8 cellular contexts compared by ENCODE assay signal in the genomic region with DNA sequence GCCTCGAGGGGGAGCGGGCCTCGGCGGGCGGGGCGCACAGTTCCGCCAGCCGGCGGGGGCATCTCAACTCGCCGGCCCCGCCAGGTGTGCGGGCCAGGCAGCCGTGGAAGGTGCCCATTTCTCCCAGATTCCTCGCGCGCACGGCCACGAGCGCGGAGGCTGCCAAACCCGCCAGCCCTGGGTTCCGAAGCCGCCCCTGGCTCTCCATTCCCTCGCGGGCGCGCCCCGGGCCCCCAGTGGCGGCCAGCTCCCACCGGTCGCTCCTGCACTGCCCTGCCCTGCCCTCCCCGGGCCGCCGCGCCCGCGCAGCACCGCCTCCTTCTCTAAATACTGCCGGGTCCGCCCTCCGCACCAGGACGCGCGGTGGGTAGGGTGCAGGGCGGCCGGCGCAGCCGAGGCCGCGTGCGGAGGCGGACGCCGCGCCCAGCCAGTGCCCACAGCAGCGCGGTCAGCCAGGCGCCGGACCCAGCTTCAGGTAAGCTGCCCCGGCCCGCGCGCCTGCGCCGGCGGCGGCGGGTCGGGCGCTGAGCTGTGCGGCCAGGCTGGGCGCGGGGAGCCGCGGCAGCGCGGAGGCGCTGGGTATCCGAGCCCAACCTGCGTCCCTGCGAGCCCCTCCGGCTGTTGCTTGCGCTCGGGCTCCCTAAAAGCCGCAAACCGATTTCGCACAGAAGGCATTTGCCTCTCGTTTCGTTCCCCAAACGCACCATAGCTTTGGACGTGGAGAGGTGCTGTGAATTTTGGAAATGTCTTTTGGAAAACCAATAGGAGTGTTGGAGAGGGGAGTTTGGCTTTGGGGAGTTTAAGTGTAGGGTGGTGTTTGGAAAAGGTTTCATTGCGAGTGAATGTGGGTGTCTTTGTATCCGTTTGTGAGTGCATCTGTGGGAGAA. TPM values are rescaled to one million over a fixed set of nuclear protein-coding genes. Genes with fewer than 3 reads are reported as not detected.
DNase-seq lines count a peak whose midpoint lies in the region; ATAC-seq, FAIRE-seq and TF ChIP-seq lines count a peak whose summit lies in the region.

A gene with protein sequence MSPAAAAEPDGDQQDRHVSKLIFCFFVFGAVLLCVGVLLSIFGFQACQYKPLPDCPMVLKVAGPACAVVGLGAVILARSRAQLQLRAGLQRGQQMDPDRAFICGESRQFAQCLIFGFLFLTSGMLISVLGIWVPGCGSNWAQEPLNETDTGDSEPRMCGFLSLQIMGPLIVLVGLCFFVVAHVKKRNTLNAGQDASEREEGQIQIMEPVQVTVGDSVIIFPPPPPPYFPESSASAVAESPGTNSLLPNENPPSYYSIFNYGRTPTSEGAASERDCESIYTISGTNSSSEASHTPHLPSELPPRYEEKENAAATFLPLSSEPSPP (plus strand): TSS at position 354 of the 887 bp plus-strand sequence. CDS start 2,799 bp downstream, outside the sequence.

- H3K4me1 ChIP-seq in HUES6 (ENCODE audit: control insufficient read depth, insufficient read depth, low read length): peaks cover 15% of the 10 kb centered on the region
- H3K4me1 ChIP-seq in spleen: peaks cover 2 to 53% (median 18%) of the 10 kb centered on the region in 6 donors

- H3K9me3 ChIP-seq in HUES6 (ENCODE audit: control insufficient read depth, insufficient read depth, low read depth, low read length): peaks cover 4% of the 10 kb centered on the region; the same call in 1 of the 2 replicates
- H3K9me3 ChIP-seq in spleen: peaks cover 0 to 6% (median 0%) of the 10 kb centered on the region in 8 donors

- POLR2A ChIA-PET in AG04449 (lab: Yijun Ruan, JAX): interaction anchor here (1.0 kb wide), 1 partner anchor 191 kb away, joined by 4 read pairs; no protein-coding TSS in a partner anchor

- CTCF ChIA-PET in AG04449 (lab: Yijun Ruan, JAX): interaction anchor here (1.2 to 7.0 kb wide), 6 partner anchors 9 to 98 kb away, joined by 3 to 45 read pairs (median 4); no protein-coding TSS in a partner anchor

- ATAC-seq in GM21717 (IDR thresholded peaks at IDR 0.05; ENCODE audit: unreplicated experiment): no peak

- DNase-seq in AG04449 (ENCODE audit: low read depth, low spot score): no peak
- peak; percentile 52 for DNase-seq in bronchial epithelial cell (ENCODE audit: low read depth)
- DNase-seq in kidney epithelial cell (ENCODE audit: low read depth): no peak
- peak; percentile 82 for DNase-seq in spleen
- no peak for DNase-seq in SIG-M5 (lab: John Stamatoyannopoulos, UW)
- DNase-seq in NOMO-1 treated with dmso at 0.1 percent for 144 hours (lab: John Stamatoyannopoulos, UW; ENCODE audit: unreplicated experiment): no peak

- intact Hi-C loops in spleen (cut with DNase I; ENCODE audit: low total_unique reads): no loop called here

- no peak for TF ChIP-seq CTCF in AG04449 (IDR thresholded peaks at IDR 0.05; ENCODE audit: insufficient read depth, low read length, missing control alignments)
- no peak for TF ChIP-seq CTCF in bronchial epithelial cell (IDR thresholded peaks at IDR 0.05; ENCODE audit: insufficient read depth, low read length, severe bottlenecking)
- no peak for TF ChIP-seq CTCF in kidney epithelial cell (IDR thresholded peaks at IDR 0.05; ENCODE audit: insufficient read depth, low read length, poor library complexity, severe bottlenecking)
- no peak for TF ChIP-seq CTCF in spleen (IDR thresholded peaks at IDR 0.05 in 8 of 11, conservative IDR thresholded peaks at IDR 0.05 in 3 of 11)

- TF ChIP-seq POLR2A in spleen (IDR thresholded peaks at IDR 0.05): peak in 2 of 3 donors; percentile 14 to 27

- H3K4me3 ChIP-seq in AG04449 (ENCODE audit: low read depth, low read length) (peak within 1 kb of the TSS; percentile 68), HUES6 (ENCODE audit: low read depth, low read length) (peak within 1 kb of the TSS; percentile 80), bronchial epithelial cell (ENCODE audit: low read depth, low read length) (peak within 1 kb of the TSS; percentile 49), kidney epithelial cell (ENCODE audit: low read depth, low read length) (peak within 1 kb of the TSS; percentile 56), spleen (peak within 1 kb of the TSS; percentile 10 to 70 (median 44))

- H3K9ac ChIP-seq in HUES6 (ENCODE audit: low read length): peak within 1 kb of the TSS; percentile 46

- H3K27me3 ChIP-seq in HUES6 (ENCODE audit: control insufficient read depth, insufficient read depth, low read length): peaks cover 63% of the 10 kb centered on the region
- H3K27me3 ChIP-seq in bronchial epithelial cell (ENCODE audit: control insufficient read depth, insufficient read depth, low read length): no peaks in the 10 kb centered on the region
- no peaks in the 10 kb centered on the region for H3K27me3 ChIP-seq in kidney epithelial cell (ENCODE audit: control insufficient read depth, insufficient read depth, low read length)
- peaks cover 0 to 88% (median 26%) of the 10 kb centered on the region in 7 donors for H3K27me3 ChIP-seq in spleen (replicated peaks in 1 of 7)

- FAIRE-seq in bronchial epithelial cell (lab: Jason Lieb, UNC): peak; percentile 66

- H3K36me3 ChIP-seq in HUES6 (ENCODE audit: control insufficient read depth, insufficient read depth, low read length) (no peaks in the 10 kb centered on the region), bronchial epithelial cell (ENCODE audit: control insufficient read depth, insufficient read depth, low read length) (no peaks in the 10 kb centered on the region), kidney epithelial cell (ENCODE audit: control insufficient read depth, insufficient read depth, low read length) (no peaks in the 10 kb centered on the region), spleen (peaks cover 0 to 15% (median 0%) of the 10 kb centered on the region in 6 donors)

- 1 to 6% (median 2%) methylated on average over 30 to 94 of the region's 94 CpGs for WGBS in spleen, 5 donors

- H3K27ac ChIP-seq in HUES6 (ENCODE audit: low read depth, low read length) (no peak within 1 kb of the TSS), spleen (peak within 1 kb of the TSS; percentile 74 to 92 (median 85))

RNA-seq across cellular contexts. Expression of the gene that starts here (rescaled TPM):
- total RNA-seq in bronchial epithelial cell (0.26 and 0.51 TPM in 2 replicates), kidney epithelial cell (2.9 and 3.0 TPM in 2 replicates), spleen (10 to 100 TPM; 11.5 to 38.0 (median 23.3) TPM)
- polyA plus RNA-seq in spleen: 1 to 10 TPM; 1.9 to 9.1 (median 2.6) TPM

Comparison
In these comparisons a context has a peak if more than half of its experiments do, and no peak if none do; other contexts are left out.
1. Peak in DNase-seq and H3K4me3 ChIP-seq in bronchial epithelial cell; RNA of the gene not detected or under 1 TPM.